In the genomic region with DNA sequence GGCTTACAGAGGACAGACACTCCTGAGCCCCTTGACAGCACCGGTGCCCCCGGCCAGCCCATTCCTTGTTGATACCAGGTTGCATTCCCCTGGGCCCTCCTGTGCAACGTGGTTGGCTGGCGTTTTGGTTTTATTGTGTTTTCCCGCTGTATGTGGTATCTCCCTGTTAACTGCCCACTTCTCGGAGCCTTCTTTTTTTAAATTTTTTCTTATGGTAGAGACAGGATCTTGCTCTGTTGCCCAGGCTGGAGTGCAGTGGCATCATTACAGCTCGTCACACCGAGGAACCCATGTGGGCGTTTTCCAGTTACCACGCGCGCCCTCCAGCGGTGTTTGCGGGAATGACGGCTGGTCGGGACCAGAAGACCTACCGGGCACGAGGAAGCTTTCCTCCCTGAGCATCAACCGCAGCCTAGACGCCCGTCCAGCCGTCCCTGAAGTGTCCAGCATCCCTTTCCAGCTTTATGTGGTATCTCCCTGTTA, we compare ENCODE assay signal across 8 cellular contexts. TPM values are rescaled to one million over a fixed set of nuclear protein-coding genes. Genes with fewer than 3 reads are reported as not detected.
DNase-seq lines count a peak whose midpoint lies in the region; ATAC-seq, FAIRE-seq and TF ChIP-seq lines count a peak whose summit lies in the region.

No MANE protein-coding gene starts in this region.

- intact Hi-C loops in psoas muscle (cut with DNase I) (loop anchor here (1.0 to 10.0 kb wide), 4 partner anchors 90 to 184 kb away; no protein-coding TSS in a partner anchor), vagina (cut with DNase I) (loop anchor here (10.0 kb wide), 1 partner anchor 92 kb away; the partner anchor contains the start of gene GPER1)

- no peak for TF ChIP-seq POLR2A in vagina (IDR thresholded peaks at IDR 0.05)

- H3K9me3 ChIP-seq in HAP-1: peaks cover 5% of the 10 kb centered on the region; the same call in 1 of the 2 replicates
- H3K9me3 ChIP-seq in psoas muscle: no peaks in the 10 kb centered on the region
- H3K9me3 ChIP-seq in vagina: no peaks in the 10 kb centered on the region

- ATAC-seq in psoas muscle: peak in 2 of 4 donors; percentile 62 to 80
- ATAC-seq in HG03442 (IDR thresholded peaks at IDR 0.05; ENCODE audit: unreplicated experiment): no peak

- no peaks in the 10 kb centered on the region for H3K27me3 ChIP-seq in HAP-1 (ENCODE audit: low read depth)
- H3K27me3 ChIP-seq in psoas muscle (ENCODE audit: insufficient read depth in 3 of 3, low read length in 2 of 3): peaks cover 0 to 19% (median 2%) of the 10 kb centered on the region in 3 donors
- H3K27me3 ChIP-seq in vagina: no peaks in the 10 kb centered on the region

- in situ Hi-C loops in HAP-1 (cut with MboI; ENCODE audit: low sequenced_read_pairs): loop anchor here (5.0 kb wide), 1 partner anchor 185 kb away; no protein-coding TSS in a partner anchor

- TF ChIP-seq CTCF in fibroblast of villous mesenchyme (IDR thresholded peaks at IDR 0.05; ENCODE audit: insufficient read depth, low read depth, low read length): peak; percentile 76
- TF ChIP-seq CTCF in psoas muscle (IDR thresholded peaks at IDR 0.05): peak; percentile 38
- TF ChIP-seq CTCF in vagina (IDR thresholded peaks at IDR 0.05): no peak

- DNase-seq in CD1c-positive myeloid dendritic cell (ENCODE audit: extremely low spot score) (peak; percentile 90), HAP-1 (ENCODE audit: low spot score in 2 of 2) (peak; percentile 44 to 91), RCC 7860 (ENCODE audit: low spot score) (peak; percentile 22), fibroblast of villous mesenchyme (ENCODE audit: low read depth) (peak; percentile 65), psoas muscle (peak; percentile 59 to 78), vagina (ENCODE audit: extremely low spot score in 2 of 2) (no peak)
- peak; percentile 94 to 95 for DNase-seq in activated T-cell treated with anti-CD3 and anti-CD28 coated beads, Interleukin-2, amount 50 U/mL, for 48 hours

- no peak for FAIRE-seq in RCC 7860 (lab: Jason Lieb, UNC)

- WGBS in psoas muscle, 3 donors: 36 to 43% (median 40%) methylated on average over 22 of the region's 22 CpGs

- H3K4me3 ChIP-seq in HAP-1 (no peak overlapping the region), fibroblast of villous mesenchyme (ENCODE audit: low read depth, low read length) (no peak overlapping the region), psoas muscle (no peak overlapping the region), vagina (no peak overlapping the region)

- no peaks in the 10 kb centered on the region for H3K36me3 ChIP-seq in HAP-1 (replicated peaks)
- no peaks in the 10 kb centered on the region for H3K36me3 ChIP-seq in psoas muscle (ENCODE audit: insufficient read depth in 1 of 2, low read depth in 1 of 2)
- no peaks in the 10 kb centered on the region for H3K36me3 ChIP-seq in vagina

- peaks cover 3% of the 10 kb centered on the region; the same call in 1 of the 2 replicates for H3K4me1 ChIP-seq in HAP-1
- no peaks in the 10 kb centered on the region for H3K4me1 ChIP-seq in psoas muscle
- peaks cover 14% of the 10 kb centered on the region for H3K4me1 ChIP-seq in vagina

- H3K27ac ChIP-seq in psoas muscle (no peak overlapping the region), vagina (no peak overlapping the region)

RNA-seq across cellular contexts. Expression of gene ZFAND2A, which starts 16.9 kb away (rescaled TPM):
- 11.7 and 17.4 TPM in 2 replicates for total RNA-seq in fibroblast of villous mesenchyme
- total RNA-seq in psoas muscle: 10 to 100 TPM in 1 of 4 donors, 1 to 10 TPM in 3; 5.7 to 18.4 (median 8.9) TPM
- polyA plus RNA-seq in psoas muscle: 10 to 100 TPM; 27.4 to 61.1 (median 57.2) TPM
- total RNA-seq in vagina: 30.9 TPM

RNA-seq across cellular contexts. Expression of gene UNCX, which starts 55.7 kb away (rescaled TPM):
- total RNA-seq in fibroblast of villous mesenchyme: not detected in 2 replicates
- total RNA-seq in psoas muscle: not detected
- polyA plus RNA-seq in psoas muscle: not detected
- not detected for total RNA-seq in vagina

Comparison
In these comparisons a context has a peak if more than half of its experiments do, and no peak if none do; other contexts are left out.
1. DNase-seq: peak in CD1c-positive myeloid dendritic cell (single experiment), HAP-1 (2 of 2), RCC 7860 (single experiment), activated T-cell treated with anti-CD3 and anti-CD28 coated beads, Interleukin-2, amount 50 U/mL, for 48 hours (2 of 2), fibroblast of villous mesenchyme (single experiment) and psoas muscle (2 of 2); none in vagina (0 of 2).
2. CTCF ChIP-seq: peak in fibroblast of villous mesenchyme (single experiment) and psoas muscle (single experiment); none in vagina (0 of 3).